ENCODE assay signal across 1 cellular context in genomic region chr17:36614974-36615373, GRCh38.
TF ChIP-seq lines count a peak whose summit lies in the region.

No MANE protein-coding gene starts in this region.

TF ChIP-seq in GM23338, 12 proteins besides CTCF, POLR2A, EP300 and RAD21 (continued from another document):
- TF ChIP-seq REST (IDR thresholded peaks at IDR 0.05; ENCODE audit: unreplicated experiment) (no peak), STAT1 (IDR thresholded peaks at IDR 0.05; ENCODE audit: unreplicated experiment) (no peak), EZH2phosphoT487 (IDR thresholded peaks at IDR 0.05; ENCODE audit: unreplicated experiment) (no peak), JUNB (IDR thresholded peaks at IDR 0.05; ENCODE audit: unreplicated experiment) (no peak), ZNF331 (CRISPR knock-in tag; IDR thresholded peaks at IDR 0.05; ENCODE audit: low read depth) (no peak), ZNF114 (CRISPR knock-in tag; IDR thresholded peaks at IDR 0.05) (no peak), CREB1 (CRISPR knock-in tag; IDR thresholded peaks at IDR 0.05; ENCODE audit: low read depth) (no peak), NANOG (IDR thresholded peaks at IDR 0.05; ENCODE audit: borderline replicate concordance) (no peak), POLR2AphosphoS5 (IDR thresholded peaks at IDR 0.05; ENCODE audit: low read depth) (no peak), EZH2 (IDR thresholded peaks at IDR 0.05; ENCODE audit: low read depth, unreplicated experiment) (no peak)
- TF ChIP-seq, protein P1, sequence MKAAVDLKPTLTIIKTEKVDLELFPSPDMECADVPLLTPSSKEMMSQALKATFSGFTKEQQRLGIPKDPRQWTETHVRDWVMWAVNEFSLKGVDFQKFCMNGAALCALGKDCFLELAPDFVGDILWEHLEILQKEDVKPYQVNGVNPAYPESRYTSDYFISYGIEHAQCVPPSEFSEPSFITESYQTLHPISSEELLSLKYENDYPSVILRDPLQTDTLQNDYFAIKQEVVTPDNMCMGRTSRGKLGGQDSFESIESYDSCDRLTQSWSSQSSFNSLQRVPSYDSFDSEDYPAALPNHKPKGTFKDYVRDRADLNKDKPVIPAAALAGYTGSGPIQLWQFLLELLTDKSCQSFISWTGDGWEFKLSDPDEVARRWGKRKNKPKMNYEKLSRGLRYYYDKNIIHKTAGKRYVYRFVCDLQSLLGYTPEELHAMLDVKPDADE (IDR thresholded peaks at IDR 0.05): no peak
